ENCODE assay signal across 10 cellular contexts in the genomic region with DNA sequence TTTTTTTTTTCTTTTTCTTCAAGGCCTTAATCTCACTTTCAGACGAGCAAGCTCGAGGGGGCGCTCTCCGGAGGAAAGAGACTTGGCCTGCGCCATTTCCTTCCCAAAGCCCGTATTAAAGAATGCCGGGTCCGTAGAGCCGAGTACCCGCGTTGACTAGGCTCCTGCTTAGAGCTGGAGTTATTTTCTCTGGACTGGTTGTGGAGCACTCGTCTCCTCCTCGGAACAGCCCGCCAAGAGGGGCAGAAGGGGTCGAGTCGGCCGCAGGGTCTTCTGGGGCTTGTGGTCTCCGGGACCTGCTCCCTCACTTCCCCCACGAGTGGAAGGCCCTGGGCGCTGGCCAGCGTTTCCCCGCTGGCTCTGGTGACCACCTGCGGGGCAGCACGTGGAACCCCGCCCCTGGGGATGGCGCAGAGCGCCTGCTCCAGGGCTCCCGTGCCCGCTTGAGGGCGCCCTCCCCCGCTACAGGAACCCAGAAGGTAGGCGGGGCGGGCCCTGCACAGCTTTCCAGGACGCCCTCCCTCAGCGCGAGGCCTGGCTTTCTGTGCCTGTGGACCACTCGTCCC. TPM values are rescaled to one million over a fixed set of nuclear protein-coding genes. Genes with fewer than 3 reads are reported as not detected.
DNase-seq lines count a peak whose midpoint lies in the region; ATAC-seq and TF ChIP-seq lines count a peak whose summit lies in the region.
"Had no signal": no experiment of that assay in that cellular context is flagged by ENCODE, and none has a peak within 500 bp of the region (broad histone marks: within the 10 kb centered on the region; RNA-seq: fewer than 3 reads in every experiment).

No MANE protein-coding gene starts in this region.

- H3K27ac ChIP-seq in esophagus squamous epithelium (no peak overlapping the region), neural progenitor cell (no peak overlapping the region), stomach (peak overlapping the region in 1 of 5 donors; percentile 26)
- H3K27ac ChIP-seq: BLaER1, Peyer's patch had no signal

- peaks cover 18% of the 10 kb centered on the region for H3F3A ChIP-seq in neural progenitor cell (ENCODE audit: low read depth)

- CTCF ChIA-PET in activated CD4-positive, alpha-beta T cell treated with anti-CD3 and anti-CD28 coated beads, Interleukin-2, amount 10 ng/mL, durations not matched to agents 7 days and 5 days (lab: Charles Lee), result no interaction called here

- intact Hi-C loops in esophagus squamous epithelium (cut with DNase I), result no loop called here
- intact Hi-C loops in stomach (cut with DNase I; ENCODE audit: low total_unique reads), result no loop called here

- no peaks in the 10 kb centered on the region for H3K79me2 ChIP-seq in neural progenitor cell (ENCODE audit: low read depth)

- DNase-seq in activated CD4-positive, alpha-beta T cell treated with anti-CD3 and anti-CD28 coated beads, Interleukin-2, amount 50 U/mL, for 1 hour, result peak; percentile 1
- no peak for DNase-seq in activated CD4-positive, alpha-beta T cell treated with anti-CD3 and anti-CD28 coated beads, Interleukin-2, amount 10 ng/mL, durations not matched to agents 7 days and 5 days
- DNase-seq in RPMI7951 (ENCODE audit: low read depth) (peak; percentile 14), esophagus squamous epithelium (lab: John Stamatoyannopoulos, UW) (no peak), neural progenitor cell (ENCODE audit: low spot score) (peak; percentile 93), NCI-H2196 (lab: John Stamatoyannopoulos, UW; ENCODE audit: unreplicated experiment) (no peak), stomach (no peak)

- H3K4me3 ChIP-seq in esophagus squamous epithelium (peak overlapping the region in 3 of 4 donors; percentile 8 to 13 (median 8)), neural progenitor cell (peak overlapping the region; percentile 47), stomach (peak overlapping the region in 2 of 4 donors; percentile 17 to 20)
- H3K4me3 ChIP-seq: BLaER1 had no signal

- TF ChIP-seq EP300 in stomach (IDR thresholded peaks at IDR 0.05), result no peak

- no peak for ATAC-seq in GM21529 (IDR thresholded peaks at IDR 0.05; ENCODE audit: unreplicated experiment)

- H2AFZ ChIP-seq in neural progenitor cell (replicated peaks), result peak overlapping the region; percentile 97

- H3K4me1 ChIP-seq in esophagus squamous epithelium, result no peaks in the 10 kb centered on the region
- peaks cover 23% of the 10 kb centered on the region for H3K4me1 ChIP-seq in neural progenitor cell
- H3K4me1 ChIP-seq in stomach, result no peaks in the 10 kb centered on the region
- H3K4me1 ChIP-seq: BLaER1, Peyer's patch had no signal

- peaks cover 9% of the 10 kb centered on the region for H3K27me3 Mint-ChIP-seq in activated CD4-positive, alpha-beta T cell treated with anti-CD3 and anti-CD28 coated beads, Interleukin-2, amount 10 ng/mL, durations not matched to agents 7 days and 5 days
- H3K27me3 Mint-ChIP-seq in neural progenitor cell (ENCODE audit: insufficient read depth, low read depth), result no peaks in the 10 kb centered on the region

- no peaks in the 10 kb centered on the region for H4K20me1 ChIP-seq in neural progenitor cell (ENCODE audit: low read depth)
- H4K20me1 ChIP-seq: BLaER1 had no signal

- peak overlapping the region; percentile 76 for H3K4me2 ChIP-seq in neural progenitor cell
- H3K4me2 ChIP-seq: BLaER1 had no signal

- H3K4me3 Mint-ChIP-seq in activated CD4-positive, alpha-beta T cell treated with anti-CD3 and anti-CD28 coated beads, Interleukin-2, amount 10 ng/mL, durations not matched to agents 7 days and 5 days, result no peak overlapping the region
- no peak overlapping the region for H3K4me3 Mint-ChIP-seq in neural progenitor cell

- POLR2A ChIA-PET in activated CD4-positive, alpha-beta T cell treated with anti-CD3 and anti-CD28 coated beads, Interleukin-2, amount 10 ng/mL, durations not matched to agents 7 days and 5 days (lab: Charles Lee), result no interaction called here

- H3K36me3 ChIP-seq in esophagus squamous epithelium (no peaks in the 10 kb centered on the region), neural progenitor cell (no peaks in the 10 kb centered on the region), stomach (no peaks in the 10 kb centered on the region)
- H3K36me3 ChIP-seq: BLaER1, Peyer's patch had no signal

- no peaks in the 10 kb centered on the region for H3K4me1 Mint-ChIP-seq in activated CD4-positive, alpha-beta T cell treated with anti-CD3 and anti-CD28 coated beads, Interleukin-2, amount 10 ng/mL, durations not matched to agents 7 days and 5 days
- H3K4me1 Mint-ChIP-seq in neural progenitor cell, result peaks cover 3% of the 10 kb centered on the region

- no peaks in the 10 kb centered on the region for H3K27me3 ChIP-seq in esophagus squamous epithelium
- H3K27me3 ChIP-seq in neural progenitor cell, result no peaks in the 10 kb centered on the region
- peaks cover 0 to 8% (median 0%) of the 10 kb centered on the region in 3 donors for H3K27me3 ChIP-seq in stomach
- H3K27me3 ChIP-seq: BLaER1, Peyer's patch had no signal

- H3K9me3 ChIP-seq in esophagus squamous epithelium (peaks cover 0 to 5% (median 0%) of the 10 kb centered on the region in 3 donors), neural progenitor cell (ENCODE audit: low read depth) (no peaks in the 10 kb centered on the region), stomach (no peaks in the 10 kb centered on the region)

- H3K9ac ChIP-seq in neural progenitor cell, result no peak overlapping the region
- H3K9ac ChIP-seq: BLaER1 had no signal

- H3K36me3 Mint-ChIP-seq in activated CD4-positive, alpha-beta T cell treated with anti-CD3 and anti-CD28 coated beads, Interleukin-2, amount 10 ng/mL, durations not matched to agents 7 days and 5 days (ENCODE audit: low read depth), result no peaks in the 10 kb centered on the region
- no peaks in the 10 kb centered on the region for H3K36me3 Mint-ChIP-seq in neural progenitor cell

- no peak for TF ChIP-seq CTCF in esophagus squamous epithelium (IDR thresholded peaks at IDR 0.05)
- TF ChIP-seq CTCF in neural progenitor cell (IDR thresholded peaks at IDR 0.05), result peak; percentile 62
- no peak for TF ChIP-seq CTCF in stomach (IDR thresholded peaks at IDR 0.05)

- 8 to 45% methylated on average over 8 to 13 of the region's 37 CpGs for WGBS in esophagus squamous epithelium, 2 donors
- 34 to 58% (median 38%) methylated on average over 14 to 37 of the region's 37 CpGs for WGBS in stomach, 5 donors

- H3K27ac Mint-ChIP-seq in activated CD4-positive, alpha-beta T cell treated with anti-CD3 and anti-CD28 coated beads, Interleukin-2, amount 10 ng/mL, durations not matched to agents 7 days and 5 days, result no peak overlapping the region
- no peak overlapping the region for H3K27ac Mint-ChIP-seq in neural progenitor cell

- TF ChIP-seq POLR2A in esophagus squamous epithelium (IDR thresholded peaks at IDR 0.05), result no peak
- no peak for TF ChIP-seq POLR2A in stomach (IDR thresholded peaks at IDR 0.05)

- no peaks in the 10 kb centered on the region for H3K9me3 Mint-ChIP-seq in activated CD4-positive, alpha-beta T cell treated with anti-CD3 and anti-CD28 coated beads, Interleukin-2, amount 10 ng/mL, durations not matched to agents 7 days and 5 days
- peaks cover 3% of the 10 kb centered on the region for H3K9me3 Mint-ChIP-seq in neural progenitor cell

RNA-seq across cellular contexts. Expression of gene MEI4, which starts 2.7 kb away (rescaled TPM):
- not detected for total RNA-seq in activated CD4-positive, alpha-beta T cell treated with anti-CD3 and anti-CD28 coated beads, Interleukin-2, amount 10 ng/mL, durations not matched to agents 7 days and 5 days
- total RNA-seq in RPMI7951 (2014; rRNA removed; shearing (Covaris generic)), result not detected in 2 replicates
- total RNA-seq in esophagus squamous epithelium (not detected), neural progenitor cell (ENCODE audit: low replicate concordance) (1.0 TPM in 2 replicates), stomach (under 1 TPM in 1 of 5 donors, not detected in 4; 0.73 TPM)
- not detected for polyA plus RNA-seq in stomach
- total RNA-seq: Peyer's patch had no signal

Comparison
In these comparisons a context has a peak if more than half of its experiments do, and no peak if none do; other contexts are left out.
1. DNase-seq: peak in activated CD4-positive, alpha-beta T cell treated with anti-CD3 and anti-CD28 coated beads, Interleukin-2, amount 50 U/mL, for 1 hour (single experiment), RPMI7951 (single experiment) and neural progenitor cell (single experiment); none in activated CD4-positive, alpha-beta T cell treated with anti-CD3 and anti-CD28 coated beads, Interleukin-2, amount 10 ng/mL, durations not matched to agents 7 days and 5 days (single experiment), esophagus squamous epithelium (single experiment), NCI-H2196 (single experiment) and stomach (single experiment).